Comparison of ENCODE assay signal across 1 cellular context in the genomic region with DNA sequence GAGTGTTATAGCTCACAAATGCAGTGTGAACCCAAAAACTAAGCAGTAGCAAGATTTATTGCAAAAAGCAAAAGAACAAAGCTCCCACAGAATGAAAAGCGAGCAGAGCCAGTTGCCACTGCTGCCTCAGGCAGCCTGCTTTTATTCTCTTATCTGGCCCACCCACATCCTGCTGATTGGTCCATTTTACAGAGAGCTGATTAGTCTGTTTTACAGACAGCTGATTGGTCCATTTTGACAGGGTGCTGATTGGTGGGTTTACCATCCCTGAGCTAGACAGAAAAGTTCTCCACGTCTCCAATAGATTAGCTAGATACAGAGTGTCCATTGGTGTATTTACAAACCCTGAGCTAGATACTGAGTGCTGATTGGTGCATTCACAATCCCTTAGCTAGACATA.
A peak's percentile ranks its signal among the peaks of the same experiment; 100 is the strongest.
TF ChIP-seq lines count a peak whose summit lies in the region.

No MANE protein-coding gene starts in this region.

TF ChIP-seq in HepG2, 621 proteins besides CTCF, POLR2A, EP300 and RAD21:
- TF ChIP-seq NFYB (CRISPR knock-in tag; IDR thresholded peaks at IDR 0.05), result peak; percentile 35; the same call in 1 of the 2 replicates
- 0 out of 2 replicates have a peak, but pooled peaks have one; percentile 12 for TF ChIP-seq NFYC (CRISPR knock-in tag; IDR thresholded peaks at IDR 0.05)
